ENCODE assay signal across 22 cellular contexts in the genomic region with DNA sequence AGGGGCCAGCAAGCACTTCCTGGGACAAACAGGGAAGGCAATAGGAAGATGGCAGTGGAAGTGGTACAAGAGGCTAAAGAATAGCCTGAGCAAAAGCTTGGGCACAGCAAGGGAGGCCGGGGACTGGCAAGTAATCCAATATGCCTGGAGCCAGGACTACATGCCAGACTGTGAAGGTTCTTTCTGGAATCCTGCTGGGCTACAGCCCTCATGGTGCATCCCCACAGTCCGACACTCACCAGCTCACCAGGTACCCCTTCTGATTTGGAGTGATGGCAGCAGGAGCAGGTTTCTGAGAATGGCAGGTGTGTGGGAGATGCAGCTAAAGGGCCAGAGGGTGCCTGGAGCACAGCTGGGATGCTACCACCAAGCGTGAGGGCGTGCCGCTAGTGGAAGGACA. TPM values are rescaled to one million over a fixed set of nuclear protein-coding genes. Genes with fewer than 3 reads are reported as not detected.
DNase-seq lines count a peak whose midpoint lies in the region; ATAC-seq and TF ChIP-seq lines count a peak whose summit lies in the region.
"Had no signal": no experiment of that assay in that cellular context is flagged by ENCODE, and none has a peak within 500 bp of the region (broad histone marks: within the 10 kb centered on the region; RNA-seq: fewer than 3 reads in every experiment).

No MANE protein-coding gene starts in this region.

- no peak overlapping the region for H3K4me3 Mint-ChIP-seq in activated CD8-positive, alpha-beta memory T cell treated with anti-CD3 and anti-CD28 coated beads, Interleukin-2, amount 10 ng/mL, durations not matched to agents 7 days and 5 days
- no peak overlapping the region for H3K4me3 Mint-ChIP-seq in stimulated activated memory B cell treated with anti-CD40 and anti-IgM and Interleukin-4, amounts not matched to agents 10 μg/mL and 1 μg/mL and 100 μg/mL, for 72 hours
- H3K4me3 Mint-ChIP-seq: B cell; CD4-positive, CD25-positive, alpha-beta regulatory T cell; CD8-positive, alpha-beta T cell; GM23338; H9; HFFc6 had no signal

- no peaks in the 10 kb centered on the region for H3K4me1 ChIP-seq in testis
- H3K4me1 ChIP-seq: BLaER1, Caco-2 had no signal

- no peaks in the 10 kb centered on the region for H3K36me3 ChIP-seq in testis (ENCODE audit: low read depth, missing control alignments)
- H3K36me3 ChIP-seq: BLaER1 had no signal

- no peaks in the 10 kb centered on the region for H3K4me1 Mint-ChIP-seq in activated CD8-positive, alpha-beta memory T cell treated with anti-CD3 and anti-CD28 coated beads, Interleukin-2, amount 10 ng/mL, durations not matched to agents 7 days and 5 days
- H3K4me1 Mint-ChIP-seq in stimulated activated memory B cell treated with anti-CD40 and anti-IgM and Interleukin-4, amounts not matched to agents 10 μg/mL and 1 μg/mL and 100 μg/mL, for 72 hours = no peaks in the 10 kb centered on the region
- H3K4me1 Mint-ChIP-seq: B cell; CD4-positive, CD25-positive, alpha-beta regulatory T cell; GM23338 had no signal

- CTCF ChIA-PET in activated CD8-positive, alpha-beta memory T cell treated with anti-CD3 and anti-CD28 coated beads, Interleukin-2, amount 10 ng/mL, durations not matched to agents 7 days and 5 days (lab: Charles Lee) = interaction anchor here (1.1 kb wide), 1 partner anchor 19 kb away, joined by 3 read pairs; no protein-coding TSS in a partner anchor

- ATAC-seq in activated CD8-positive, alpha-beta memory T cell treated with anti-CD3 and anti-CD28 coated beads, Interleukin-2, amount 10 ng/mL, durations not matched to agents 7 days and 5 days = no peak
- peak; percentile 36 for ATAC-seq in stimulated activated memory B cell treated with anti-CD40 and anti-IgM and Interleukin-4, amounts not matched to agents 10 μg/mL and 1 μg/mL and 100 μg/mL, for 72 hours
- ATAC-seq: CD8-positive, alpha-beta T cell; GM12878; GM23338; HCT116 had no signal

- H3K9me3 Mint-ChIP-seq in activated CD8-positive, alpha-beta memory T cell treated with anti-CD3 and anti-CD28 coated beads, Interleukin-2, amount 10 ng/mL, durations not matched to agents 7 days and 5 days (ENCODE audit: low read depth) = no peaks in the 10 kb centered on the region
- no peaks in the 10 kb centered on the region for H3K9me3 Mint-ChIP-seq in stimulated activated memory B cell treated with anti-CD40 and anti-IgM and Interleukin-4, amounts not matched to agents 10 μg/mL and 1 μg/mL and 100 μg/mL, for 72 hours
- H3K9me3 Mint-ChIP-seq: CD8-positive, alpha-beta T cell; GM23338; H9; HFFc6 had no signal

- H3K27ac ChIP-seq in testis = no peak overlapping the region
- H3K27ac ChIP-seq: 22Rv1, BLaER1, C4-2B had no signal

- H3K4me3 ChIP-seq in testis = no peak overlapping the region
- H3K4me3 ChIP-seq: BLaER1, GM12878, GM23338 had no signal

- H3K27ac Mint-ChIP-seq in activated CD8-positive, alpha-beta memory T cell treated with anti-CD3 and anti-CD28 coated beads, Interleukin-2, amount 10 ng/mL, durations not matched to agents 7 days and 5 days = no peak overlapping the region
- no peak overlapping the region for H3K27ac Mint-ChIP-seq in stimulated activated memory B cell treated with anti-CD40 and anti-IgM and Interleukin-4, amounts not matched to agents 10 μg/mL and 1 μg/mL and 100 μg/mL, for 72 hours
- H3K27ac Mint-ChIP-seq: B cell; CD8-positive, alpha-beta T cell; GM23338; H9; HFFc6 had no signal

- no peaks in the 10 kb centered on the region for H3K27me3 ChIP-seq in testis
- H3K27me3 ChIP-seq: BLaER1 had no signal

- no peaks in the 10 kb centered on the region for H3K27me3 Mint-ChIP-seq in activated CD8-positive, alpha-beta memory T cell treated with anti-CD3 and anti-CD28 coated beads, Interleukin-2, amount 10 ng/mL, durations not matched to agents 7 days and 5 days
- H3K27me3 Mint-ChIP-seq in stimulated activated memory B cell treated with anti-CD40 and anti-IgM and Interleukin-4, amounts not matched to agents 10 μg/mL and 1 μg/mL and 100 μg/mL, for 72 hours = peaks cover 11% of the 10 kb centered on the region
- H3K27me3 Mint-ChIP-seq: CD4-positive, CD25-positive, alpha-beta regulatory T cell had no signal

- no peak for TF ChIP-seq CTCF in testis (IDR thresholded peaks at IDR 0.05)

- no peak for TF ChIP-seq POLR2A in testis (IDR thresholded peaks at IDR 0.05)

- no peaks in the 10 kb centered on the region for H3K9me3 ChIP-seq in testis
- H3K9me3 ChIP-seq: BLaER1, Caco-2 had no signal

- no peaks in the 10 kb centered on the region for H3K36me3 Mint-ChIP-seq in activated CD8-positive, alpha-beta memory T cell treated with anti-CD3 and anti-CD28 coated beads, Interleukin-2, amount 10 ng/mL, durations not matched to agents 7 days and 5 days
- H3K36me3 Mint-ChIP-seq in stimulated activated memory B cell treated with anti-CD40 and anti-IgM and Interleukin-4, amounts not matched to agents 10 μg/mL and 1 μg/mL and 100 μg/mL, for 72 hours = no peaks in the 10 kb centered on the region
- H3K36me3 Mint-ChIP-seq: CD8-positive, alpha-beta T cell had no signal

- intact Hi-C loops in testis (cut with DNase I; ENCODE audit: low total_unique reads) = no loop called here

- DNase-seq in activated CD8-positive, alpha-beta memory T cell treated with anti-CD3 and anti-CD28 coated beads, Interleukin-2, amount 10 ng/mL, durations not matched to agents 7 days and 5 days = peak; percentile 16
- DNase-seq in activated CD8-positive, alpha-beta memory T cell treated with anti-CD3 and anti-CD28 coated beads, Interleukin-2, amount 50 U/mL, for 4 hours = no peak
- DNase-seq in cerebellum (ENCODE audit: low spot score) (peak; percentile 66), testis (no peak), NCI-H1930 (lab: John Stamatoyannopoulos, UW) (no peak), T1000 (lab: John Stamatoyannopoulos, UW) (no peak)
- DNase-seq: Caco-2; CD4-positive, CD25-positive, alpha-beta regulatory T cell; CD8-positive, alpha-beta T cell; DMS153; DND-41; GDM1; H9; HFFc6 had no signal

- WGBS in testis, 2 donors = 87 to 92% methylated on average over 5 of the region's 5 CpGs

RNA-seq across cellular contexts. Expression of a gene that starts 32.2 kb away (rescaled TPM):
- 10 to 100 TPM; 27.5 to 32.6 TPM for total RNA-seq in activated CD8-positive, alpha-beta memory T cell treated with anti-CD3 and anti-CD28 coated beads, Interleukin-2, amount 10 ng/mL, durations not matched to agents 7 days and 5 days
- total RNA-seq in cerebellum (11.8 TPM), testis (10 to 100 TPM in 1 of 2 donors, 1 to 10 TPM in 1; 6.5 to 10.5 TPM)
- 10.7 TPM for polyA plus RNA-seq in testis (ENCODE audit: insufficient read depth, low read depth, low replicate concordance)

Comparison
In these comparisons a context has a peak if more than half of its experiments do, and no peak if none do; other contexts are left out.
1. DNase-seq: peak in activated CD8-positive, alpha-beta memory T cell treated with anti-CD3 and anti-CD28 coated beads, Interleukin-2, amount 10 ng/mL, durations not matched to agents 7 days and 5 days (single experiment) and cerebellum (single experiment); none in activated CD8-positive, alpha-beta memory T cell treated with anti-CD3 and anti-CD28 coated beads, Interleukin-2, amount 50 U/mL, for 4 hours (single experiment), testis (single experiment), NCI-H1930 (0 of 2) and T1000 (single experiment).